Comparison of ENCODE assay signal across 23 cellular contexts in genomic region chr9:2403701-2404100, GRCh38.
"Had no signal": no experiment of that assay in that cellular context is flagged by ENCODE, and none has a peak within 500 bp of the region (broad histone marks: within the 10 kb centered on the region; RNA-seq: fewer than 3 reads in every experiment).

No MANE protein-coding gene starts in this region.

- H3K4me1 ChIP-seq: esophagus muscularis mucosa, prostate gland, uterus had no signal

- H3K27me3 ChIP-seq: esophagus muscularis mucosa, ovary, uterus had no signal

- H3K9me3 ChIP-seq: ovary, prostate gland, uterus had no signal

- DNase-seq: activated CD4-positive, alpha-beta T cell treated with anti-CD3 and anti-CD28 coated beads for 4 hours; activated CD4-positive, alpha-beta T cell treated with anti-CD3 and anti-CD28 coated beads, Interleukin-2, amount 50 U/mL, for 4 hours; activated effector memory CD4-positive, alpha-beta T cell treated with Interleukin-2 at 50 U/mL for 16 hours; activated naive CD4-positive, alpha-beta T cell treated with Interleukin-2 at 50 U/mL for 16 hours; activated T-cell treated with anti-CD3 and anti-CD28 coated beads for 4 hours; activated T-cell treated with anti-CD3 and anti-CD28 coated beads, Interleukin-2, amount 50 U/mL, for 72 hours; aorta; cortex of kidney; effector memory CD8-positive, alpha-beta T cell; left cardiac atrium; midbrain; naive thymus-derived CD4-positive, alpha-beta T cell; ovary; retina; small intestine; stimulated activated CD4-positive, alpha-beta T cell treated with anti-CD3 and anti-CD28 coated beads, Interleukin-4, amount 100 ng/mL, for 24 hours; uterus had no signal

- ATAC-seq: activated T-cell treated with anti-CD3 and anti-CD28 coated beads, Interleukin-2, amount 50 U/mL, for 72 hours; effector memory CD8-positive, alpha-beta T cell; left cardiac atrium; naive thymus-derived CD4-positive, alpha-beta T cell; sciatic nerve; stimulated activated effector memory CD8-positive, alpha-beta T cell treated with anti-CD3 and anti-CD28 coated beads, Interleukin-12 subunit alpha, Interleukin-12 subunit beta, amount 100 ng/mL, for 72 hours had no signal

- FAIRE-seq: islet of Langerhans, small intestine had no signal

- H3K4me3 ChIP-seq: esophagus muscularis mucosa, ovary, prostate gland, thoracic aorta, uterus had no signal

- H3K36me3 ChIP-seq: esophagus muscularis mucosa, ovary, prostate gland, thoracic aorta, uterus had no signal

- H3K27ac ChIP-seq: esophagus muscularis mucosa, ovary, prostate gland, thoracic aorta, uterus had no signal
